9 cellular contexts compared by ENCODE assay signal in the genomic region with DNA sequence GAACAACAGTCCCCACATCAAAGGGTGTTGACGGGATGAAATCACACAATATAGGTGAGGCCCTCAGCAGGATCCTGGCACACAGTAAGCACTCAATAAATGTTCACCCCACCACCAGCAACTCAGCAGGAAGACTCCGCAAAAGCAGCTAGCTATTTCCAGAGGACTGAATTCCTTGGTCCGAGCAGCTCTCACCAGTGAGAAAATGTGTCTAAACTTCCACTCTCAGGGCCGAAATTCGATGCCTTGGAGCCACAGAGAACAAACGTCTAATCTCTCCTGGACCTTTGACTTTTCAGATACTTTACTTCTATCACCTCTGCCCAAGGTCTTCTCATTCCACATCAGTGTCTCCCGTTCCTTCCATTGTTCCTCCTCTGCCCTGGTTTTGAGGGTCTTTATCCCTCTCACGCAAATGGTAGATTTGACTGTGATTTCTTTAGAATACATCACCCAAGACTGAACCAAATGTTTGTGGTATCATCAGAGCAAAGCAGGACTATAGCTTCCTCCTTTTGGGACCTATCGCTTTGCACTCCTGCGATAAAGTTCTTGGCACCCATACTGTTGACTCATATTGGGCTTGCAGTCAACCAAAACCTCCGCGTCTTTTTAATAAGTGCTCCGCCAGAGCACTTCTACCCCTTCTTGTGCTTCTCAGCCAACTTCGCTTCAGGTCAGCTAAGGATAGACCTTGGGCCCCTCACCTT. TPM values are rescaled to one million over a fixed set of nuclear protein-coding genes. Genes with fewer than 3 reads are reported as not detected.
A peak's percentile ranks its signal among the peaks of the same experiment; 100 is the strongest.
DNase-seq lines count a peak whose midpoint lies in the region; FAIRE-seq and TF ChIP-seq lines count a peak whose summit lies in the region.
"Had no signal": no experiment of that assay in that cellular context is flagged by ENCODE, and none has a peak within 500 bp of the region (broad histone marks: within the 10 kb centered on the region; RNA-seq: fewer than 3 reads in every experiment).

No MANE protein-coding gene starts in this region.

- peaks cover 27% of the 10 kb centered on the region for H3K79me2 ChIP-seq in mesendoderm (ENCODE audit: control insufficient read depth, insufficient read depth, low read length)

- no peaks in the 10 kb centered on the region for H3K27me3 Mint-ChIP-seq in Caco-2 (ENCODE audit: insufficient read depth, unreplicated experiment)

- TF ChIP-seq CTCF in Caco-2 (IDR thresholded peaks at IDR 0.05; ENCODE audit: insufficient read depth in 1 of 2, low read depth in 1 of 2, low read length in 1 of 2, severe bottlenecking in 1 of 2, unreplicated experiment in 1 of 2) (no peak), HL-60 (IDR thresholded peaks at IDR 0.05; ENCODE audit: insufficient read depth, low read length) (no peak), astrocyte of the cerebellum (IDR thresholded peaks at IDR 0.05; ENCODE audit: low read depth, low read length, missing control alignments) (no peak)

- H3K4me3 ChIP-seq in Caco-2 (ENCODE audit: low read depth, low read length) (peak overlapping the region; percentile 67; the same call in 1 of the 2 replicates), HL-60 (replicated peaks; ENCODE audit: insufficient read depth, low read length) (no peak overlapping the region; the same call in 1 of the 2 replicates), astrocyte of the cerebellum (ENCODE audit: low read depth, low read length) (no peak overlapping the region), mesendoderm (ENCODE audit: low read length) (no peak overlapping the region)

- H3K27me3 ChIP-seq in Caco-2 (replicated peaks; ENCODE audit: control insufficient read depth, insufficient read depth, low read length), result no peaks in the 10 kb centered on the region
- H3K27me3 ChIP-seq in HL-60 (ENCODE audit: insufficient read depth, poor library complexity, severe bottlenecking), result no peaks in the 10 kb centered on the region
- H3K27me3 ChIP-seq in mesendoderm (ENCODE audit: insufficient read depth, low read length, poor library complexity), result no peaks in the 10 kb centered on the region

- no peak for FAIRE-seq in H54 (lab: Jason Lieb, UNC)

- BruUV-seq in Caco-2 (replicated peaks; lab: Mats Ljungman, UMichigan), result TSS peak; percentile 73

- H3K23ac ChIP-seq in mesendoderm (ENCODE audit: low read length), result no peak overlapping the region

- H3K9me3 ChIP-seq in Caco-2, result no peaks in the 10 kb centered on the region

- H3K4ac ChIP-seq in mesendoderm (ENCODE audit: low read depth, low read length), result no peak overlapping the region

- H2BK120ac ChIP-seq in mesendoderm (ENCODE audit: low read depth, low read length), result no peak overlapping the region

- H3K27ac Mint-ChIP-seq in Caco-2 (ENCODE audit: unreplicated experiment), result peak overlapping the region; percentile 98

- intact Hi-C loops in Caco-2 (cut with micrococcal nuclease; ENCODE audit: unreplicated experiment), result loop anchor here (1.0 to 2.0 kb wide), 2 partner anchors 37 to 275 kb away; partner anchors contain the start of gene CNNM2

- no peaks in the 10 kb centered on the region for H3K36me3 ChIP-seq in Caco-2 (ENCODE audit: control insufficient read depth, insufficient read depth, low read length)
- no peaks in the 10 kb centered on the region for H3K36me3 ChIP-seq in mesendoderm (ENCODE audit: control insufficient read depth, insufficient read depth, low read length)

- WGBS in mesendoderm (ENCODE audit: extremely low coverage, insufficient coverage, low lambda C conversion rate), result no CpG with 5 or more reads among the region's 14 CpGs

- POLR2A ChIA-PET in Caco-2 (lab: Charles Lee), result interaction anchor here (1.6 to 3.0 kb wide), 3 partner anchors 37 to 79 kb away, joined by 5 to 42 read pairs (median 17); no protein-coding TSS in a partner anchor

- no peak overlapping the region for H4K8ac ChIP-seq in mesendoderm (ENCODE audit: low read depth, low read length)

- H3K56ac ChIP-seq in mesendoderm (ENCODE audit: low read length), result peak overlapping the region; percentile 79

- in situ Hi-C loops in astrocyte of the cerebellum (cut with HindIII; ENCODE audit: low sequenced_read_pairs), result loop anchor here (5.0 kb wide), 1 partner anchor 47 kb away; no protein-coding TSS in a partner anchor

- peaks cover 26% of the 10 kb centered on the region for H3K4me1 Mint-ChIP-seq in Caco-2 (ENCODE audit: low read depth, unreplicated experiment)

- H2BK15ac ChIP-seq in mesendoderm (replicated peaks; ENCODE audit: low read depth), result no peak overlapping the region

- CTCF ChIA-PET in Caco-2 (lab: Charles Lee), result interaction anchor here (0.6 to 2.9 kb wide), 2 partner anchors 45 to 189 kb away, joined by 5 to 27 read pairs; no protein-coding TSS in a partner anchor

- H3K9ac ChIP-seq in mesendoderm (ENCODE audit: low read length), result no peak overlapping the region

- H4K5ac ChIP-seq in mesendoderm (ENCODE audit: low read length), result no peak overlapping the region

- peak overlapping the region; percentile 8 for H2AK5ac ChIP-seq in mesendoderm (ENCODE audit: low read length)

- H3K18ac ChIP-seq in mesendoderm (ENCODE audit: low read length), result peak overlapping the region; percentile 10

- H3K9me3 Mint-ChIP-seq in Caco-2 (ENCODE audit: unreplicated experiment), result no peaks in the 10 kb centered on the region

- H3K36me3 Mint-ChIP-seq in Caco-2 (ENCODE audit: insufficient read depth, unreplicated experiment), result peaks cover 29% of the 10 kb centered on the region

- peak overlapping the region; percentile 13 for H3K27ac ChIP-seq in HL-60 (replicated peaks)
- no peak overlapping the region for H3K27ac ChIP-seq in mesendoderm (ENCODE audit: low read depth, low read length)

- no peak overlapping the region for H3K4me2 ChIP-seq in mesendoderm (ENCODE audit: low read length)

- peak overlapping the region; percentile 6 for H2BK5ac ChIP-seq in mesendoderm (ENCODE audit: low read length)

- H3K4me1 ChIP-seq in Caco-2 (peaks cover 20% of the 10 kb centered on the region), mesendoderm (ENCODE audit: control insufficient read depth, low read depth, low read length) (peaks cover 7% of the 10 kb centered on the region)

- H3K4me3 Mint-ChIP-seq in Caco-2 (ENCODE audit: unreplicated experiment), result peak overlapping the region; percentile 94

- H3K79me1 ChIP-seq in mesendoderm (ENCODE audit: low read length), result no peaks in the 10 kb centered on the region

- no peak for TF ChIP-seq POLR2A in H54 (IDR thresholded peaks at IDR 0.05; ENCODE audit: low read depth, low read length)

- DNase-seq in Caco-2, result no peak
- DNase-seq in HL-60 (ENCODE audit: low read depth in 1 of 2, low spot score in 1 of 2), result peak in 1 of 2 experiments; percentile 69
- peak; percentile 36 for DNase-seq in astrocyte of the cerebellum (ENCODE audit: low read depth)
- DNase-seq in mesendoderm, result peak; percentile 63
- DNase-seq in H54 (ENCODE audit: insufficient read length, low spot score), result no peak
- no peak for DNase-seq in dermis blood vessel endothelial cell
- no peak for DNase-seq in retina
- DNase-seq in putamen (ENCODE audit: low spot score), result no peak

RNA-seq across cellular contexts. Expression of gene NT5C2, which starts 0.9 kb away (rescaled TPM):
- 91.2 and 92.2 TPM in 2 replicates for total RNA-seq in Caco-2 (2022)
- polyA plus RNA-seq in mesendoderm (2013, experiment 1 of 2), result 59.8 TPM
- 62.1 TPM for polyA plus RNA-seq in mesendoderm (2013, experiment 2 of 2)
- 80.2 and 83.2 TPM in 2 replicates for total RNA-seq in dermis blood vessel endothelial cell

RNA-seq across cellular contexts. Expression of gene RPEL1, which starts 51.7 kb away (rescaled TPM):
- 0.21 TPM in 1 of 2 replicates, not detected in the other for total RNA-seq in Caco-2 (2022)
- polyA plus RNA-seq in mesendoderm (2013, experiment 1 of 2), result 0.01 TPM
- 0.01 TPM for polyA plus RNA-seq in mesendoderm (2013, experiment 2 of 2)
- total RNA-seq in dermis blood vessel endothelial cell, result 0.09 and 0.17 TPM in 2 replicates
- total RNA-seq: liver had no signal
- polyA plus RNA-seq: liver had no signal

Comparison
In these comparisons a context has a peak if more than half of its experiments do, and no peak if none do; other contexts are left out.
1. DNase-seq: peak in astrocyte of the cerebellum (single experiment) and mesendoderm (single experiment); none in Caco-2 (0 of 2), H54 (single experiment), dermis blood vessel endothelial cell (single experiment), retina (single experiment) and putamen (single experiment).